25 cellular contexts compared by ENCODE assay signal in genomic region chr20:10807013-10807412, GRCh38.
"Had no signal": no experiment of that assay in that cellular context is flagged by ENCODE, and none has a peak within 500 bp of the region (broad histone marks: within the 10 kb centered on the region; RNA-seq: fewer than 3 reads in every experiment).

No MANE protein-coding gene starts in this region.

- H3K27me3 ChIP-seq: adrenal gland, Peyer's patch, SJSA1 had no signal

- DNase-seq: activated CD4-positive, alpha-beta T cell treated with anti-CD3 and anti-CD28 coated beads for 36 hours; activated CD4-positive, alpha-beta T cell treated with anti-CD3 and anti-CD28 coated beads, Interleukin-2, amount 10 ng/mL, durations not matched to agents 7 days and 5 days; activated CD4-positive, alpha-beta T cell treated with anti-CD3 and anti-CD28 coated beads, Interleukin-2, amount 50 U/mL, for 48 hours; activated CD8-positive, alpha-beta T cell treated with anti-CD3 and anti-CD28 coated beads, Interleukin-2, amount 10 ng/mL, durations not matched to agents 7 days and 5 days; activated gamma-delta T cell treated with Interleukin-2 at 50 U/mL for 16 hours; activated naive CD4-positive, alpha-beta T cell treated with anti-CD3 and anti-CD28 coated beads for 36 hours; activated T-cell treated with anti-CD3 and anti-CD28 coated beads, Interleukin-2, amount 50 U/mL, for 24 hours; central memory CD4-positive, alpha-beta T cell; Karpas-422; KBM-7; NCI-H1105; NCI-H1417 treated with DMSO at 0.1 percent for 48 hours; NCI-H187 treated with DMSO at 0.1 percent for 48 hours; NCI-H2081; NCI-H345; NCI-H524 treated with DMSO at 0.1 percent for 48 hours; PC-3; Peyer's patch; RPMI8226; SHP77 treated with DMSO at 0.1 percent for 48 hours; SK-N-SH had no signal

- H3K27ac ChIP-seq: adrenal gland, Peyer's patch, SJSA1 had no signal

- H3K4me3 ChIP-seq: adrenal gland, Peyer's patch, SJSA1 had no signal

- ATAC-seq: activated CD4-positive, alpha-beta T cell treated with anti-CD3 and anti-CD28 coated beads for 36 hours; activated CD4-positive, CD25-positive, alpha-beta regulatory T cell treated with anti-CD3 and anti-CD28 coated beads, Interleukin-2, amount 50 U/mL, for 24 hours; activated CD8-positive, alpha-beta T cell treated with anti-CD3 and anti-CD28 coated beads, Interleukin-2, amount 10 ng/mL, durations not matched to agents 7 days and 5 days; activated naive CD4-positive, alpha-beta T cell treated with anti-CD3 and anti-CD28 coated beads, Interleukin-2, amount 50 U/mL, for 72 hours; PC-3 had no signal

- H3K36me3 ChIP-seq: adrenal gland, Peyer's patch, SJSA1 had no signal

- H3K9me3 ChIP-seq: adrenal gland, Peyer's patch, SJSA1, SK-N-SH had no signal

- H3K4me1 ChIP-seq: adrenal gland, Peyer's patch, SJSA1 had no signal
